In the genomic region with DNA sequence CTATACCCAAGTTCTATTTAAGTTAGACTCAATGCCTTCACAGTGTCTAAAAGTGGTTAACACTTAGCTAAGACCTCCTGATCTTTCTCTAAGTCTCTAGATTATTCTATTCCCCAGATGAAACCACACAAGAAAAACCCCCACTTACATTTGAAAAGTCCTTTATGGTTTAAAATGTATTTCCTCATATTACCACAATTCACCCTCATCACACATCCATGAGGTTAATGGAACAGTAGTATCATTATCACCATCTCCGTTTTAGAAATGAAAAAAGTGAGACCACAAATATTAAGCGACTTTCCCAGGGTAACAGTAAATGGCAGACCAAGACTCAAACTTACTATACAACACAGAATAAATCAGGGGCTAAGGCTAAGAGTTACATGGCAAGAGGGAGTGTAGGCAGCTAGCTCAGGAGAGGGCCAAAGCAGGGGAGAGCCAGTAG, we compare ENCODE assay signal across 20 cellular contexts. TPM values are rescaled to one million over a fixed set of nuclear protein-coding genes. Genes with fewer than 3 reads are reported as not detected.
A peak's percentile ranks its signal among the peaks of the same experiment; 100 is the strongest.
DNase-seq lines count a peak whose midpoint lies in the region; ATAC-seq and TF ChIP-seq lines count a peak whose summit lies in the region.
"Had no signal": no experiment of that assay in that cellular context is flagged by ENCODE, and none has a peak within 500 bp of the region (broad histone marks: within the 10 kb centered on the region; RNA-seq: fewer than 3 reads in every experiment).

No MANE protein-coding gene starts in this region.

- H3K79me2 ChIP-seq in PC-9 (ENCODE audit: low read depth) = no peaks in the 10 kb centered on the region

- POLR2A ChIA-PET in CD8-positive, alpha-beta memory T cell (lab: Charles Lee) = no interaction called here
- POLR2A ChIA-PET in PC-9 (lab: Charles Lee; ENCODE audit: unreplicated experiment) = no interaction called here

- no peaks in the 10 kb centered on the region for H3K27me3 ChIP-seq in CD8-positive, alpha-beta memory T cell (ENCODE audit: insufficient read depth, low read length, poor library complexity, severe bottlenecking)
- H3K27me3 ChIP-seq in PC-9 (ENCODE audit: insufficient read depth, low read depth) (no peaks in the 10 kb centered on the region), HAP-1 (ENCODE audit: low read depth) (no peaks in the 10 kb centered on the region)
- H3K27me3 ChIP-seq: stomach, upper lobe of left lung had no signal

- peaks cover 31 to 74% (median 38%) of the 10 kb centered on the region in 3 donors for H3K36me3 Mint-ChIP-seq in CD8-positive, alpha-beta memory T cell

- peaks cover 27 to 34% (median 30%) of the 10 kb centered on the region in 3 donors for H3K4me1 Mint-ChIP-seq in CD8-positive, alpha-beta memory T cell
- H3K4me1 Mint-ChIP-seq: B cell had no signal

- no peak for TF ChIP-seq CTCF in PC-9 (conservative IDR thresholded peaks at IDR 0.05)

- H3K4me3 Mint-ChIP-seq in CD8-positive, alpha-beta memory T cell = peak overlapping the region; percentile 12 to 52 (median 37)
- H3K4me3 Mint-ChIP-seq: B cell had no signal

- in situ Hi-C loops in HAP-1 (cut with MboI; ENCODE audit: low sequenced_read_pairs) = no loop called here

- peaks cover 0 to 13% (median 6%) of the 10 kb centered on the region in 5 donors for H3K9me3 Mint-ChIP-seq in CD8-positive, alpha-beta memory T cell

- peak overlapping the region in 7 of 8 donors; percentile 11 to 87 (median 51) for H3K27ac Mint-ChIP-seq in CD8-positive, alpha-beta memory T cell
- H3K27ac Mint-ChIP-seq: B cell had no signal

- H3K9me2 ChIP-seq in PC-9 (ENCODE audit: insufficient read depth) = no peaks in the 10 kb centered on the region

- peak; percentile 37 for ATAC-seq in GM18498 (IDR thresholded peaks at IDR 0.05; ENCODE audit: unreplicated experiment)
- ATAC-seq: K562, left colon had no signal

- H4K20me1 ChIP-seq in PC-9 (ENCODE audit: insufficient read depth) = no peaks in the 10 kb centered on the region

- no peaks in the 10 kb centered on the region for H3F3A ChIP-seq in PC-9 (ENCODE audit: insufficient read depth, low read depth)

- no peak overlapping the region for H3K27ac ChIP-seq in CD8-positive, alpha-beta memory T cell (ENCODE audit: low read depth, low read length)
- H3K27ac ChIP-seq in PC-9 = no peak overlapping the region
- H3K27ac ChIP-seq: HL-60, stomach, upper lobe of left lung had no signal

- H3K4me2 ChIP-seq in PC-9 = no peak overlapping the region

- DNase-seq in CD8-positive, alpha-beta memory T cell = peak in 1 of 5 donors; percentile 78
- DNase-seq in Jurkat, Clone E6-1 (ENCODE audit: low read depth, low spot score) = peak; percentile 73
- DNase-seq in foreskin melanocyte = peak; percentile 32
- DNase-seq in PC-9 = no peak
- DNase-seq in HAP-1 (ENCODE audit: low spot score in 2 of 2) = no peak
- no peak for DNase-seq in NCI-H2081 (lab: John Stamatoyannopoulos, UW)
- DNase-seq in COR-L47 (lab: John Stamatoyannopoulos, UW) = no peak
- DNase-seq: aorta; left colon; midbrain; NCI-H2029 treated with DMSO at 0.1 percent for 48 hours; NCI-H524 treated with DMSO at 0.1 percent for 48 hours; stimulated activated CD4-positive, alpha-beta T cell treated with anti-CD3 and anti-CD28 coated beads, Interleukin-15, amount 100 ng/mL, for 24 hours; stomach; T-helper 9 cell; upper lobe of left lung had no signal

- CTCF ChIA-PET in CD8-positive, alpha-beta memory T cell (lab: Charles Lee) = interaction anchor here (1.1 to 1.5 kb wide), 3 partner anchors 25 to 135 kb away, joined by 3 to 4 read pairs (median 3); no protein-coding TSS in a partner anchor
- CTCF ChIA-PET in PC-9 (lab: Charles Lee) = interaction anchor here (0.5 to 0.6 kb wide), 2 partner anchors 29 to 220 kb away, joined by 5 to 6 read pairs; no protein-coding TSS in a partner anchor

- no peaks in the 10 kb centered on the region for H3K27me3 Mint-ChIP-seq in CD8-positive, alpha-beta memory T cell
- H3K27me3 Mint-ChIP-seq: B cell had no signal

- H2AFZ ChIP-seq in PC-9 = no peak overlapping the region

- peaks cover 24% of the 10 kb centered on the region for H3K36me3 ChIP-seq in CD8-positive, alpha-beta memory T cell (ENCODE audit: insufficient read depth, low read length)
- H3K36me3 ChIP-seq in PC-9 (ENCODE audit: low read depth) = peaks cover 29% of the 10 kb centered on the region
- peaks cover 25% of the 10 kb centered on the region for H3K36me3 ChIP-seq in HAP-1 (replicated peaks)

- intact Hi-C loops in PC-9 (cut with micrococcal nuclease; ENCODE audit: unreplicated experiment) = no loop called here

- H3K9me3 ChIP-seq in CD8-positive, alpha-beta memory T cell (ENCODE audit: low read length) = no peaks in the 10 kb centered on the region
- H3K9me3 ChIP-seq in PC-9 (ENCODE audit: insufficient read depth, low read depth) (no peaks in the 10 kb centered on the region), HAP-1 (no peaks in the 10 kb centered on the region)
- H3K9me3 ChIP-seq: stomach, upper lobe of left lung had no signal

- no peak overlapping the region for H3K4me3 ChIP-seq in CD8-positive, alpha-beta memory T cell (ENCODE audit: low read length)
- no peak overlapping the region for H3K4me3 ChIP-seq in Jurkat, Clone E6-1 (ENCODE audit: low read length)
- H3K4me3 ChIP-seq in PC-9 = no peak overlapping the region
- no peak overlapping the region for H3K4me3 ChIP-seq in HAP-1
- H3K4me3 ChIP-seq: K562, stomach, upper lobe of left lung had no signal

- no TSS peak for BruUV-seq in PC-9 (replicated peaks; lab: Mats Ljungman, UMichigan)

- H3K4me1 ChIP-seq in CD8-positive, alpha-beta memory T cell (ENCODE audit: insufficient read depth, low read length) = peaks cover 14% of the 10 kb centered on the region
- H3K4me1 ChIP-seq in PC-9 (replicated peaks; ENCODE audit: insufficient read depth) (no peaks in the 10 kb centered on the region), HAP-1 (no peaks in the 10 kb centered on the region)
- H3K4me1 ChIP-seq: stomach, upper lobe of left lung had no signal

RNA-seq across cellular contexts. Expression of a gene that starts 28.6 kb away (rescaled TPM):
- 10 to 100 TPM; 17.7 to 18.1 TPM for total RNA-seq in CD8-positive, alpha-beta memory T cell
- polyA plus RNA-seq in CD8-positive, alpha-beta memory T cell = 4.0 TPM
- 9.6 TPM for polyA plus RNA-seq in Jurkat, Clone E6-1 (2012; ENCODE audit: insufficient read depth, insufficient read length)
- total RNA-seq in PC-9 (2021) = 16.7 and 19.5 TPM in 2 replicates

Comparison
In these comparisons a context has a peak if more than half of its experiments do, and no peak if none do; other contexts are left out.
1. DNase-seq: peak in Jurkat, Clone E6-1 (single experiment) and foreskin melanocyte (single experiment); none in PC-9 (0 of 2), HAP-1 (0 of 2), NCI-H2081 (0 of 2) and COR-L47 (single experiment).